Comparison of ENCODE assay signal across 9 cellular contexts in genomic region chrX:150694738-150695410, GRCh38. TPM values are rescaled to one million over a fixed set of nuclear protein-coding genes. Genes with fewer than 3 reads are reported as not detected.
DNase-seq lines count a peak whose midpoint lies in the region; ATAC-seq and TF ChIP-seq lines count a peak whose summit lies in the region.
"Had no signal": no experiment of that assay in that cellular context is flagged by ENCODE, and none has a peak within 500 bp of the region (broad histone marks: within the 10 kb centered on the region; RNA-seq: fewer than 3 reads in every experiment).

No MANE protein-coding gene starts in this region.

- no peak overlapping the region for H2AFZ ChIP-seq in SK-N-SH (ENCODE audit: low read depth)

- intact Hi-C loops in posterior vena cava (cut with DNase I): loop anchor here in 1 of 2 donors (10.0 kb wide), 1 partner anchor 740 kb away; no protein-coding TSS in a partner anchor

- no peak for ATAC-seq in SK-N-SH treated with all-trans-retinoic acid at 6 μM for 48 hours
- no peak for ATAC-seq in central memory CD8-positive, alpha-beta T cell (replicated peaks; ENCODE audit: extremely low read depth, poor library complexity, severe bottlenecking)

- H3K27me3 Mint-ChIP-seq in central memory CD8-positive, alpha-beta T cell: no peaks in the 10 kb centered on the region

- H3K36me3 ChIP-seq in SK-N-SH (replicated peaks in 1 of 2; ENCODE audit: control insufficient read depth in 1 of 2, insufficient read depth in 2 of 2, low read length in 1 of 2): no peaks in the 10 kb centered on the region
- H3K36me3 ChIP-seq: pancreas had no signal

- H3F3A ChIP-seq in SK-N-SH (replicated peaks; ENCODE audit: insufficient read depth): peaks cover 10% of the 10 kb centered on the region

- peak overlapping the region; percentile 75 for H3K27ac Mint-ChIP-seq in central memory CD8-positive, alpha-beta T cell (ENCODE audit: low read depth)

- peaks cover 0 to 13% of the 10 kb centered on the region in 2 experiments; a peak in 1 of 4 replicates for H3K4me1 ChIP-seq in SK-N-SH (ENCODE audit: control insufficient read depth in 1 of 2, insufficient read depth in 2 of 2, low read depth in 1 of 2, low read length in 1 of 2)

- H4K20me1 ChIP-seq in SK-N-SH (ENCODE audit: insufficient read depth): no peaks in the 10 kb centered on the region

- no peak overlapping the region for H3K4me3 ChIP-seq in SK-N-SH (ENCODE audit: low read depth in 2 of 2, low read length in 1 of 2)

- DNase-seq in SK-N-SH (no peak), NCI-H69 (lab: John Stamatoyannopoulos, UW) (peak; percentile 70), retina (peak; percentile 9), SKM-1 treated with dmso at 0.1 percent for 144 hours (lab: John Stamatoyannopoulos, UW; ENCODE audit: unreplicated experiment) (no peak), GF-D8 (lab: John Stamatoyannopoulos, UW) (no peak), posterior vena cava (ENCODE audit: low spot score) (no peak)
- DNase-seq in central memory CD8-positive, alpha-beta T cell (ENCODE audit: low spot score in 2 of 2): no peak

- H3K36me3 Mint-ChIP-seq in central memory CD8-positive, alpha-beta T cell (ENCODE audit: insufficient read depth): peaks cover 14% of the 10 kb centered on the region

- no peaks in the 10 kb centered on the region for H3K79me2 ChIP-seq in SK-N-SH (ENCODE audit: insufficient read depth)

- H3K27ac ChIP-seq in SK-N-SH (ENCODE audit: low read depth in 2 of 2, low read length in 1 of 2): peak overlapping the region in 1 of 2 experiments; percentile 61; a peak in 1 of 4 replicates

- no peak for TF ChIP-seq RAD21 in SK-N-SH (IDR thresholded peaks at IDR 0.05; ENCODE audit: low read length)

- CTCF ChIA-PET in SK-N-SH (lab: Yijun Ruan, JAX): no interaction called here

- H3K9me3 Mint-ChIP-seq in central memory CD8-positive, alpha-beta T cell: no peaks in the 10 kb centered on the region

- H3K27me3 ChIP-seq in SK-N-SH (ENCODE audit: insufficient read depth): no peaks in the 10 kb centered on the region
- H3K27me3 ChIP-seq: pancreas had no signal

- no peak overlapping the region for H3K9ac ChIP-seq in SK-N-SH

- H3K9me2 ChIP-seq in SK-N-SH: no peaks in the 10 kb centered on the region

- no peak for TF ChIP-seq CTCF in SK-N-SH (IDR thresholded peaks at IDR 0.05)

- WGBS in SK-N-SH (ENCODE audit: low lambda C conversion rate): 50% methylated on average over 8 of the region's 8 CpGs

- H3K4me1 Mint-ChIP-seq in central memory CD8-positive, alpha-beta T cell: peaks cover 44% of the 10 kb centered on the region

- POLR2A ChIA-PET in SK-N-SH (lab: Yijun Ruan, JAX): no interaction called here

- H3K9me3 ChIP-seq in SK-N-SH: no peaks in the 10 kb centered on the region
- H3K9me3 ChIP-seq: pancreas had no signal

- peak overlapping the region; percentile 67 for H3K4me3 Mint-ChIP-seq in central memory CD8-positive, alpha-beta T cell

- TF ChIP-seq EP300 in SK-N-SH (IDR thresholded peaks at IDR 0.05; ENCODE audit: borderline replicate concordance in 1 of 2, low read depth in 1 of 2, low read length in 1 of 2): no peak

- peak overlapping the region; percentile 86; the same call in 1 of the 2 replicates for H3K4me2 ChIP-seq in SK-N-SH

TF ChIP-seq in SK-N-SH, 30 proteins besides CTCF, POLR2A, EP300 and RAD21:
- TF ChIP-seq TCF12 (IDR thresholded peaks at IDR 0.05) (no peak), JUND (IDR thresholded peaks at IDR 0.05) (no peak), SMC3 (IDR thresholded peaks at IDR 0.05; ENCODE audit: low read depth, low read length) (no peak), SIN3A (IDR thresholded peaks at IDR 0.05; ENCODE audit: borderline replicate concordance, low read depth, low read length) (no peak), RFX5 (IDR thresholded peaks at IDR 0.05; ENCODE audit: low read length) (no peak), REST (IDR thresholded peaks at IDR 0.05; ENCODE audit: low read depth, low read length) (no peak)
- TF ChIP-seq, protein P1, sequence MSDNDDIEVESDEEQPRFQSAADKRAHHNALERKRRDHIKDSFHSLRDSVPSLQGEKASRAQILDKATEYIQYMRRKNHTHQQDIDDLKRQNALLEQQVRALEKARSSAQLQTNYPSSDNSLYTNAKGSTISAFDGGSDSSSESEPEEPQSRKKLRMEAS (IDR thresholded peaks at IDR 0.05; ENCODE audit: low read depth): no peak

TF ChIP-seq in SK-N-SH treated with all-trans-retinoic acid at 6 μM for 48 hours, 23 proteins besides CTCF, POLR2A, EP300 and RAD21:
- TF ChIP-seq, protein P2, sequence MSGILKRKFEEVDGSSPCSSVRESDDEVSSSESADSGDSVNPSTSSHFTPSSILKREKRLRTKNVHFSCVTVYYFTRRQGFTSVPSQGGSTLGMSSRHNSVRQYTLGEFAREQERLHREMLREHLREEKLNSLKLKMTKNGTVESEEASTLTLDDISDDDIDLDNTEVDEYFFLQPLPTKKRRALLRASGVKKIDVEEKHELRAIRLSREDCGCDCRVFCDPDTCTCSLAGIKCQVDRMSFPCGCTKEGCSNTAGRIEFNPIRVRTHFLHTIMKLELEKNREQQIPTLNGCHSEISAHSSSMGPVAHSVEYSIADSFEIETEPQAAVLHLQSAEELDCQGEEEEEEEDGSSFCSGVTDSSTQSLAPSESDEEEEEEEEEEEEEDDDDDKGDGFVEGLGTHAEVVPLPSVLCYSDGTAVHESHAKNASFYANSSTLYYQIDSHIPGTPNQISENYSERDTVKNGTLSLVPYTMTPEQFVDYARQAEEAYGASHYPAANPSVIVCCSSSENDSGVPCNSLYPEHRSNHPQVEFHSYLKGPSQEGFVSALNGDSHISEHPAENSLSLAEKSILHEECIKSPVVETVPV (CRISPR knock-in tag; IDR thresholded peaks at IDR 0.05): no peak
- TF ChIP-seq PATZ1 (CRISPR knock-in tag; IDR thresholded peaks at IDR 0.05; ENCODE audit: borderline replicate concordance) (no peak), PPARA (CRISPR knock-in tag; IDR thresholded peaks at IDR 0.05; ENCODE audit: borderline replicate concordance) (no peak), ZNF70 (CRISPR knock-in tag; IDR thresholded peaks at IDR 0.05) (no peak), ESRRG (CRISPR knock-in tag; IDR thresholded peaks at IDR 0.05) (no peak), CREB5 (CRISPR knock-in tag; IDR thresholded peaks at IDR 0.05; ENCODE audit: low read depth) (no peak), TOX (CRISPR knock-in tag; IDR thresholded peaks at IDR 0.05; ENCODE audit: borderline replicate concordance) (no peak), ZNF565 (CRISPR knock-in tag; conservative IDR thresholded peaks at IDR 0.05; ENCODE audit: low read depth) (no peak), SNAI2 (CRISPR knock-in tag; IDR thresholded peaks at IDR 0.05) (no peak), ZNF8 (CRISPR knock-in tag; IDR thresholded peaks at IDR 0.05) (no peak)
- TF ChIP-seq, protein P3, sequence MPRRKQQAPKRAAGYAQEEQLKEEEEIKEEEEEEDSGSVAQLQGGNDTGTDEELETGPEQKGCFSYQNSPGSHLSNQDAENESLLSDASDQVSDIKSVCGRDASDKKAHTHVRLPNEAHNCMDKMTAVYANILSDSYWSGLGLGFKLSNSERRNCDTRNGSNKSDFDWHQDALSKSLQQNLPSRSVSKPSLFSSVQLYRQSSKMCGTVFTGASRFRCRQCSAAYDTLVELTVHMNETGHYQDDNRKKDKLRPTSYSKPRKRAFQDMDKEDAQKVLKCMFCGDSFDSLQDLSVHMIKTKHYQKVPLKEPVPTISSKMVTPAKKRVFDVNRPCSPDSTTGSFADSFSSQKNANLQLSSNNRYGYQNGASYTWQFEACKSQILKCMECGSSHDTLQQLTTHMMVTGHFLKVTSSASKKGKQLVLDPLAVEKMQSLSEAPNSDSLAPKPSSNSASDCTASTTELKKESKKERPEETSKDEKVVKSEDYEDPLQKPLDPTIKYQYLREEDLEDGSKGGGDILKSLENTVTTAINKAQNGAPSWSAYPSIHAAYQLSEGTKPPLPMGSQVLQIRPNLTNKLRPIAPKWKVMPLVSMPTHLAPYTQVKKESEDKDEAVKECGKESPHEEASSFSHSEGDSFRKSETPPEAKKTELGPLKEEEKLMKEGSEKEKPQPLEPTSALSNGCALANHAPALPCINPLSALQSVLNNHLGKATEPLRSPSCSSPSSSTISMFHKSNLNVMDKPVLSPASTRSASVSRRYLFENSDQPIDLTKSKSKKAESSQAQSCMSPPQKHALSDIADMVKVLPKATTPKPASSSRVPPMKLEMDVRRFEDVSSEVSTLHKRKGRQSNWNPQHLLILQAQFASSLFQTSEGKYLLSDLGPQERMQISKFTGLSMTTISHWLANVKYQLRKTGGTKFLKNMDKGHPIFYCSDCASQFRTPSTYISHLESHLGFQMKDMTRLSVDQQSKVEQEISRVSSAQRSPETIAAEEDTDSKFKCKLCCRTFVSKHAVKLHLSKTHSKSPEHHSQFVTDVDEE (CRISPR knock-in tag; IDR thresholded peaks at IDR 0.05): no peak
TF ChIP-seq in SK-N-SH treated with all-trans-retinoic acid at 6 μM for 48 hours: peak in this region for 0.

RNA-seq across cellular contexts. Expression of gene MTMR1, which starts 1.7 kb away (rescaled TPM):
- 17.0 and 20.0 TPM in 2 replicates for polyA plus RNA-seq in SK-N-SH (2012; rRNA removed)
- polyA plus RNA-seq in SK-N-SH (2012; cell fraction: cytosol; rRNA removed): 13.6 and 14.2 TPM in 2 replicates
- polyA plus RNA-seq in SK-N-SH (2012; cell fraction: nucleus; rRNA removed): 33.9 and 46.3 TPM in 2 replicates
- 10 to 100 TPM; 15.6 to 18.1 TPM for total RNA-seq in posterior vena cava

Comparison
In these comparisons a context has a peak if more than half of its experiments do, and no peak if none do; other contexts are left out.
1. DNase-seq: peak in NCI-H69 (single experiment) and retina (single experiment); none in SK-N-SH (single experiment), central memory CD8-positive, alpha-beta T cell (0 of 2), SKM-1 treated with dmso at 0.1 percent for 144 hours (single experiment), GF-D8 (single experiment) and posterior vena cava (single experiment).